Comparison of ENCODE assay signal across 14 cellular contexts in genomic region chr14:35535794-35536112, GRCh38. TPM values are rescaled to one million over a fixed set of nuclear protein-coding genes. Genes with fewer than 3 reads are reported as not detected.
DNase-seq lines count a peak whose midpoint lies in the region; ATAC-seq and TF ChIP-seq lines count a peak whose summit lies in the region.
"Had no signal": no experiment of that assay in that cellular context is flagged by ENCODE, and none has a peak within 500 bp of the region (broad histone marks: within the 10 kb centered on the region; RNA-seq: fewer than 3 reads in every experiment).

No MANE protein-coding gene starts in this region.

- H3K4me3 ChIP-seq in iPS-15b (ENCODE audit: low read depth, low read length) (peak overlapping the region; percentile 67), parathyroid adenoma (ENCODE audit: low read depth, low read length) (no peak overlapping the region)
- H3K4me3 ChIP-seq: MG63 had no signal

- H3K27me3 ChIP-seq in iPS-15b (ENCODE audit: control insufficient read depth, insufficient read depth, low read length) (peaks cover 61% of the 10 kb centered on the region), parathyroid adenoma (ENCODE audit: control insufficient read depth, insufficient read depth, low read length) (peaks cover 10% of the 10 kb centered on the region)

- peak overlapping the region in 1 of 2 donors; percentile 7 for H3K27ac Mint-ChIP-seq in T-cell
- H3K27ac Mint-ChIP-seq: T-helper 2 cell treated with Interferon-gamma antibody and Interleukin-4, amounts not matched to agents 5 μg/mL and 100 μg/mL, for 36 hours had no signal

- H3K27me3 Mint-ChIP-seq in T-cell: peaks cover 25 to 38% of the 10 kb centered on the region in 2 donors

- no peak for TF ChIP-seq CTCF in parathyroid adenoma (IDR thresholded peaks at IDR 0.05)

- CTCF ChIA-PET in T-cell (lab: Charles Lee): no interaction called here

- H3K9ac ChIP-seq in iPS-15b (ENCODE audit: low read depth, low read length): no peak overlapping the region
- H3K9ac ChIP-seq in parathyroid adenoma: no peak overlapping the region

- H3K9me3 Mint-ChIP-seq in T-cell: no peaks in the 10 kb centered on the region
- H3K9me3 Mint-ChIP-seq: T-helper 2 cell treated with Interferon-gamma antibody and Interleukin-4, amounts not matched to agents 5 μg/mL and 100 μg/mL, for 36 hours had no signal

- H3K36me3 Mint-ChIP-seq in T-cell: peaks cover 24% of the 10 kb centered on the region

- H3K9me3 ChIP-seq in iPS-15b (ENCODE audit: control insufficient read depth, insufficient read depth, low read length): no peaks in the 10 kb centered on the region
- no peaks in the 10 kb centered on the region for H3K9me3 ChIP-seq in parathyroid adenoma (ENCODE audit: control insufficient read depth, low read length)
- H3K9me3 ChIP-seq: gastrocnemius medialis, left lung, MG63, Peyer's patch had no signal

- H2AFZ ChIP-seq in parathyroid adenoma: peak overlapping the region; percentile 97

- H3K4me1 ChIP-seq in iPS-15b (ENCODE audit: control insufficient read depth, insufficient read depth, low read length) (peaks cover 2% of the 10 kb centered on the region), parathyroid adenoma (no peaks in the 10 kb centered on the region)

- H3K79me2 ChIP-seq in parathyroid adenoma: no peaks in the 10 kb centered on the region

- peaks cover 7 to 20% (median 17%) of the 10 kb centered on the region in 3 donors for H3K4me1 Mint-ChIP-seq in T-cell

- H3K36me3 ChIP-seq in iPS-15b (ENCODE audit: control insufficient read depth, insufficient read depth, low read length): no peaks in the 10 kb centered on the region
- H3K36me3 ChIP-seq in parathyroid adenoma (ENCODE audit: control insufficient read depth, insufficient read depth, low read length): no peaks in the 10 kb centered on the region
- H3K36me3 ChIP-seq: gastrocnemius medialis, MG63, Peyer's patch had no signal

- H3K4me3 Mint-ChIP-seq in T-cell: peak overlapping the region; percentile 28 to 79 (median 34)

- no peak overlapping the region for H3K4me2 ChIP-seq in parathyroid adenoma (ENCODE audit: low read length)

- peak; percentile 41 for DNase-seq in NCI-H2227 (lab: John Stamatoyannopoulos, UW; ENCODE audit: unreplicated experiment)
- DNase-seq in NCI-H2227 treated with DMSO at 0.1 percent for 48 hours (lab: John Stamatoyannopoulos, UW): no peak
- no peak for DNase-seq in T-cell
- DNase-seq in activated gamma-delta T cell (lab: John Stamatoyannopoulos, UW): no peak
- DNase-seq in pons (ENCODE audit: low spot score): no peak
- DNase-seq: gastrocnemius medialis had no signal

- no peak for ATAC-seq in T-cell (replicated peaks in 1 of 4)
- ATAC-seq in GM18909 (IDR thresholded peaks at IDR 0.05; ENCODE audit: poor library complexity, unreplicated experiment): no peak

- no peak overlapping the region for H3K27ac ChIP-seq in parathyroid adenoma
- H3K27ac ChIP-seq: gastrocnemius medialis, left lung, Peyer's patch had no signal

- POLR2A ChIA-PET in T-cell (lab: Charles Lee): no interaction called here

RNA-seq across cellular contexts. Expression of gene INSM2, which starts 1.8 kb away (rescaled TPM):
- not detected for total RNA-seq in T-cell
- total RNA-seq: gastrocnemius medialis, left lung, osteocyte, Peyer's patch had no signal
